Comparison of ENCODE assay signal across 19 cellular contexts in genomic region chr5:14742427-14743010, GRCh38.
DNase-seq lines count a peak whose midpoint lies in the region; ATAC-seq and TF ChIP-seq lines count a peak whose summit lies in the region.
"Had no signal": no experiment of that assay in that cellular context is flagged by ENCODE, and none has a peak within 500 bp of the region (broad histone marks: within the 10 kb centered on the region; RNA-seq: fewer than 3 reads in every experiment).

No MANE protein-coding gene starts in this region.

- H3K27ac ChIP-seq in CD8-positive, alpha-beta memory T cell (ENCODE audit: low read depth, low read length), result no peak overlapping the region
- H3K27ac ChIP-seq in right cardiac atrium (ENCODE audit: low read length), result no peak overlapping the region
- H3K27ac ChIP-seq: cardiac muscle cell, epithelial cell of prostate, hepatocyte, left lung, sigmoid colon had no signal

- H3K27me3 Mint-ChIP-seq in CD8-positive, alpha-beta memory T cell, result no peaks in the 10 kb centered on the region

- H3K4me3 Mint-ChIP-seq in CD8-positive, alpha-beta memory T cell, result peak overlapping the region in 1 of 7 donors; percentile 63
- H3K4me3 Mint-ChIP-seq: CD14-positive monocyte, natural killer cell had no signal

- intact Hi-C loops in sciatic nerve (cut with DNase I), result no loop called here
- intact Hi-C loops in right cardiac atrium (cut with DNase I), result loop anchor here in 1 of 4 donors (10.0 kb wide), 1 partner anchor 122 kb away; no protein-coding TSS in a partner anchor

- POLR2A ChIA-PET in CD8-positive, alpha-beta memory T cell (lab: Charles Lee), result no interaction called here

- no peak overlapping the region for H3K4me3 ChIP-seq in CD8-positive, alpha-beta memory T cell (ENCODE audit: low read length)
- no peak overlapping the region for H3K4me3 ChIP-seq in right cardiac atrium (ENCODE audit: low read length)
- H3K4me3 ChIP-seq: cardiac muscle cell, hepatocyte, left lung, sigmoid colon had no signal

- DNase-seq in CD8-positive, alpha-beta memory T cell, result no peak
- DNase-seq in NAMALWA (ENCODE audit: low spot score), result peak; percentile 76
- DNase-seq in SHP77 (lab: John Stamatoyannopoulos, UW), result peak; percentile 83 to 91
- peak; percentile 10 to 20 for DNase-seq in erythroblast (lab: John Stamatoyannopoulos, UW)
- no peak for DNase-seq in stimulated activated CD4-positive, alpha-beta T cell treated with anti-CD3 and anti-CD28 coated beads, Interleukin-12 subunit alpha, Interleukin-12 subunit beta, amount 100 ng/mL, for 4 hours
- no peak for DNase-seq in sciatic nerve (ENCODE audit: low spot score)
- no peak for DNase-seq in right cardiac atrium
- DNase-seq: activated effector memory CD4-positive, alpha-beta T cell treated with Interleukin-2 at 50 U/mL for 16 hours; GDM1; left lung; natural killer cell; NCI-H1092 treated with DMSO at 0.1 percent for 48 hours; sigmoid colon; SK-N-SH had no signal

- no peaks in the 10 kb centered on the region for H3K27me3 ChIP-seq in CD8-positive, alpha-beta memory T cell (ENCODE audit: insufficient read depth, low read length, poor library complexity, severe bottlenecking)
- H3K27me3 ChIP-seq in right cardiac atrium (ENCODE audit: control insufficient read depth, insufficient read depth), result no peaks in the 10 kb centered on the region
- H3K27me3 ChIP-seq: cardiac muscle cell, hepatocyte, left lung, sigmoid colon had no signal

- H3K9me3 ChIP-seq in CD8-positive, alpha-beta memory T cell (ENCODE audit: low read length), result no peaks in the 10 kb centered on the region
- H3K9me3 ChIP-seq in right cardiac atrium (ENCODE audit: control insufficient read depth, low read length), result no peaks in the 10 kb centered on the region
- H3K9me3 ChIP-seq: left lung, sigmoid colon, SK-N-SH had no signal

- H3K4me1 ChIP-seq in CD8-positive, alpha-beta memory T cell (ENCODE audit: insufficient read depth, low read length), result peaks cover 6% of the 10 kb centered on the region
- peaks cover 2% of the 10 kb centered on the region for H3K4me1 ChIP-seq in right cardiac atrium (ENCODE audit: control insufficient read depth, insufficient read depth, low read length)
- H3K4me1 ChIP-seq: left lung had no signal

- peaks cover 3 to 85% (median 19%) of the 10 kb centered on the region in 3 donors for H3K36me3 Mint-ChIP-seq in CD8-positive, alpha-beta memory T cell

- ATAC-seq in sciatic nerve (no peak), HG03045 (IDR thresholded peaks at IDR 0.05; ENCODE audit: unreplicated experiment) (no peak), right cardiac atrium (no peak)
- ATAC-seq: left lung, natural killer cell had no signal

- peaks cover 26% of the 10 kb centered on the region for H3K36me3 ChIP-seq in CD8-positive, alpha-beta memory T cell (ENCODE audit: insufficient read depth, low read length)
- H3K36me3 ChIP-seq: cardiac muscle cell had no signal

- peak overlapping the region in 5 of 8 donors; percentile 61 to 86 (median 77) for H3K27ac Mint-ChIP-seq in CD8-positive, alpha-beta memory T cell
- H3K27ac Mint-ChIP-seq: CD14-positive monocyte had no signal

- H3K9me3 Mint-ChIP-seq in CD8-positive, alpha-beta memory T cell, result no peaks in the 10 kb centered on the region
- H3K9me3 Mint-ChIP-seq: CD14-positive monocyte, natural killer cell had no signal

- peaks cover 8 to 27% (median 12%) of the 10 kb centered on the region in 3 donors for H3K4me1 Mint-ChIP-seq in CD8-positive, alpha-beta memory T cell

- CTCF ChIA-PET in CD8-positive, alpha-beta memory T cell (lab: Charles Lee), result no interaction called here

- TF ChIP-seq POLR2A in erythroblast (IDR thresholded peaks at IDR 0.05; ENCODE audit: low read length), result no peak

- 79% methylated on average over 14 of the region's 14 CpGs for WGBS in right cardiac atrium

Comparison
In these comparisons a context has a peak if more than half of its experiments do, and no peak if none do; other contexts are left out.
1. DNase-seq: peak in NAMALWA (single experiment), SHP77 (2 of 2) and erythroblast (2 of 2); none in CD8-positive, alpha-beta memory T cell (0 of 5), stimulated activated CD4-positive, alpha-beta T cell treated with anti-CD3 and anti-CD28 coated beads, Interleukin-12 subunit alpha, Interleukin-12 subunit beta, amount 100 ng/mL, for 4 hours (single experiment), sciatic nerve (single experiment) and right cardiac atrium (0 of 3).